In genomic region chr6:26103770-26104456, GRCh38 we compare ENCODE assay signal across 1 cellular context.
TF ChIP-seq lines count a peak whose summit lies in the region.

No MANE protein-coding gene starts in this region.

TF ChIP-seq in WTC11, 78 proteins besides CTCF, POLR2A, EP300 and RAD21 (continued from another document):
- TF ChIP-seq, protein P1, sequence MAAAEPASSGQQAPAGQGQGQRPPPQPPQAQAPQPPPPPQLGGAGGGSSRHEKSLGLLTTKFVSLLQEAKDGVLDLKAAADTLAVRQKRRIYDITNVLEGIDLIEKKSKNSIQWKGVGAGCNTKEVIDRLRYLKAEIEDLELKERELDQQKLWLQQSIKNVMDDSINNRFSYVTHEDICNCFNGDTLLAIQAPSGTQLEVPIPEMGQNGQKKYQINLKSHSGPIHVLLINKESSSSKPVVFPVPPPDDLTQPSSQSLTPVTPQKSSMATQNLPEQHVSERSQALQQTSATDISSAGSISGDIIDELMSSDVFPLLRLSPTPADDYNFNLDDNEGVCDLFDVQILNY (CRISPR knock-in tag; IDR thresholded peaks at IDR 0.05) = peak; percentile 77
- no peak for TF ChIP-seq ELF4 (CRISPR knock-in tag; IDR thresholded peaks at IDR 0.05; ENCODE audit: low read depth)
- TF ChIP-seq TEAD4 (CRISPR knock-in tag; IDR thresholded peaks at IDR 0.05) = no peak
- TF ChIP-seq, protein P2, sequence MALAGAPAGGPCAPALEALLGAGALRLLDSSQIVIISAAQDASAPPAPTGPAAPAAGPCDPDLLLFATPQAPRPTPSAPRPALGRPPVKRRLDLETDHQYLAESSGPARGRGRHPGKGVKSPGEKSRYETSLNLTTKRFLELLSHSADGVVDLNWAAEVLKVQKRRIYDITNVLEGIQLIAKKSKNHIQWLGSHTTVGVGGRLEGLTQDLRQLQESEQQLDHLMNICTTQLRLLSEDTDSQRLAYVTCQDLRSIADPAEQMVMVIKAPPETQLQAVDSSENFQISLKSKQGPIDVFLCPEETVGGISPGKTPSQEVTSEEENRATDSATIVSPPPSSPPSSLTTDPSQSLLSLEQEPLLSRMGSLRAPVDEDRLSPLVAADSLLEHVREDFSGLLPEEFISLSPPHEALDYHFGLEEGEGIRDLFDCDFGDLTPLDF (CRISPR knock-in tag; IDR thresholded peaks at IDR 0.05) = peak; percentile 58
- peak; percentile 85 for TF ChIP-seq PRRX2 (CRISPR knock-in tag; IDR thresholded peaks at IDR 0.05)
- TF ChIP-seq CREB1 (CRISPR knock-in tag; IDR thresholded peaks at IDR 0.05) = no peak
- TF ChIP-seq RELA (CRISPR knock-in tag; IDR thresholded peaks at IDR 0.05; ENCODE audit: borderline replicate concordance) = no peak
- TF ChIP-seq SMAD3 (CRISPR knock-in tag; IDR thresholded peaks at IDR 0.05; ENCODE audit: borderline replicate concordance) = peak; percentile 54; the same call in 1 of the 2 replicates
- TF ChIP-seq USF1 (CRISPR knock-in tag; IDR thresholded peaks at IDR 0.05) = peak; percentile 32; the same call in 1 of the 2 replicates
- TF ChIP-seq PREB (CRISPR knock-in tag; IDR thresholded peaks at IDR 0.05; ENCODE audit: borderline replicate concordance) = peak; percentile 92; the same call in 1 of the 2 replicates
- no peak; the same call in 1 of the 2 replicates for TF ChIP-seq MLX (CRISPR knock-in tag; IDR thresholded peaks at IDR 0.05)
- peak; percentile 82 for TF ChIP-seq SP1 (CRISPR knock-in tag; conservative IDR thresholded peaks at IDR 0.05)
- TF ChIP-seq ZNF425 (CRISPR knock-in tag; conservative IDR thresholded peaks at IDR 0.05) = peak; percentile 81
- TF ChIP-seq ZNF219 (CRISPR knock-in tag; IDR thresholded peaks at IDR 0.05; ENCODE audit: borderline replicate concordance) = no peak
- no peak for TF ChIP-seq PRDM15 (CRISPR knock-in tag; IDR thresholded peaks at IDR 0.05)
- peak; percentile 72 for TF ChIP-seq FOXP1 (CRISPR knock-in tag; IDR thresholded peaks at IDR 0.05; ENCODE audit: borderline replicate concordance)
- peak; percentile 88 for TF ChIP-seq GABPB1 (CRISPR knock-in tag; IDR thresholded peaks at IDR 0.05)
- TF ChIP-seq MYBL2 (CRISPR knock-in tag; IDR thresholded peaks at IDR 0.05) = peak; percentile 82
- peak; percentile 72; the same call in 1 of the 2 replicates for TF ChIP-seq NFE2L1 (CRISPR knock-in tag; IDR thresholded peaks at IDR 0.05)
- no peak for TF ChIP-seq ZBTB21 (CRISPR knock-in tag; IDR thresholded peaks at IDR 0.05; ENCODE audit: borderline replicate concordance)
